In genomic region chr12:69324797-69325466, GRCh38 we compare ENCODE assay signal across 12 cellular contexts. TPM values are rescaled to one million over a fixed set of nuclear protein-coding genes. Genes with fewer than 3 reads are reported as not detected.
DNase-seq lines count a peak whose midpoint lies in the region; ATAC-seq and TF ChIP-seq lines count a peak whose summit lies in the region.
"Had no signal": no experiment of that assay in that cellular context is flagged by ENCODE, and none has a peak within 500 bp of the region (broad histone marks: within the 10 kb centered on the region; RNA-seq: fewer than 3 reads in every experiment).

No MANE protein-coding gene starts in this region.

- POLR2A ChIA-PET in activated CD8-positive, alpha-beta T cell treated with anti-CD3 and anti-CD28 coated beads for 36 hours (lab: Charles Lee), result interaction anchor here (0.5 kb wide), 1 partner anchor 32 kb away, joined by 3 read pairs; no protein-coding TSS in a partner anchor

- H2AFZ ChIP-seq in GM23338, result no peak overlapping the region

- H3K9me3 ChIP-seq in colonic mucosa, result no peaks in the 10 kb centered on the region
- no peaks in the 10 kb centered on the region for H3K9me3 ChIP-seq in prostate gland

- H3K27ac Mint-ChIP-seq in activated CD8-positive, alpha-beta T cell treated with anti-CD3 and anti-CD28 coated beads for 36 hours, result no peak overlapping the region
- no peak overlapping the region for H3K27ac Mint-ChIP-seq in GM23338

- H3K4me2 ChIP-seq in GM23338, result no peak overlapping the region

- no peaks in the 10 kb centered on the region for H3K36me3 Mint-ChIP-seq in activated CD8-positive, alpha-beta T cell treated with anti-CD3 and anti-CD28 coated beads for 36 hours (ENCODE audit: low read depth)
- H3K36me3 Mint-ChIP-seq in GM23338 (ENCODE audit: low read depth), result peaks cover 2% of the 10 kb centered on the region; the same call in 2 of the 3 replicates

- peaks cover 21% of the 10 kb centered on the region for H3K4me1 Mint-ChIP-seq in activated CD8-positive, alpha-beta T cell treated with anti-CD3 and anti-CD28 coated beads for 36 hours (ENCODE audit: low read depth)
- peaks cover 38% of the 10 kb centered on the region for H3K4me1 Mint-ChIP-seq in GM23338

- no peak overlapping the region for H3K9ac ChIP-seq in colonic mucosa (ENCODE audit: low read depth in 2 of 2, low read length in 2 of 2)

- H3K4me3 ChIP-seq in colonic mucosa (no peak overlapping the region), GM23338 (no peak overlapping the region), prostate gland (no peak overlapping the region)

- no peak for DNase-seq in activated CD8-positive, alpha-beta T cell treated with anti-CD3 and anti-CD28 coated beads for 36 hours
- DNase-seq in SK-N-DZ (ENCODE audit: low spot score), result no peak
- DNase-seq in colonic mucosa, result no peak
- no peak for DNase-seq in GM23338 (ENCODE audit: low spot score)
- DNase-seq in prostate gland (ENCODE audit: low spot score), result no peak
- DNase-seq: COR-L47; foreskin melanocyte; NCI-H774; stimulated activated CD4-positive, alpha-beta T cell treated with anti-CD3 and anti-CD28 coated beads, Interleukin-1b, Interleukin-23, amount 100 ng/mL, for 48 hours had no signal

- H3K4me3 Mint-ChIP-seq in activated CD8-positive, alpha-beta T cell treated with anti-CD3 and anti-CD28 coated beads for 36 hours, result no peak overlapping the region
- no peak overlapping the region for H3K4me3 Mint-ChIP-seq in GM23338

- TF ChIP-seq CTCF in activated CD8-positive, alpha-beta T cell treated with anti-CD3 and anti-CD28 coated beads for 36 hours (IDR thresholded peaks at IDR 0.05), result no peak
- TF ChIP-seq CTCF in colonic mucosa (IDR thresholded peaks at IDR 0.05) (no peak), GM23338 (conservative IDR thresholded peaks at IDR 0.05; ENCODE audit: low read depth in 2 of 2) (no peak), prostate gland (IDR thresholded peaks at IDR 0.05) (no peak)

- H3K27me3 ChIP-seq in colonic mucosa (no peaks in the 10 kb centered on the region), GM23338 (ENCODE audit: insufficient read depth) (no peaks in the 10 kb centered on the region), prostate gland (replicated peaks; ENCODE audit: insufficient read depth) (no peaks in the 10 kb centered on the region)

- H3K27ac ChIP-seq in colonic mucosa (no peak overlapping the region), GM23338 (ENCODE audit: low read depth) (no peak overlapping the region), prostate gland (no peak overlapping the region)

- H3F3A ChIP-seq in GM23338 (replicated peaks; ENCODE audit: low read depth), result no peaks in the 10 kb centered on the region

- H3K36me3 ChIP-seq in colonic mucosa (no peaks in the 10 kb centered on the region), GM23338 (ENCODE audit: insufficient read depth) (no peaks in the 10 kb centered on the region), prostate gland (no peaks in the 10 kb centered on the region)

- no peaks in the 10 kb centered on the region for H3K9me3 Mint-ChIP-seq in activated CD8-positive, alpha-beta T cell treated with anti-CD3 and anti-CD28 coated beads for 36 hours
- H3K9me3 Mint-ChIP-seq in GM23338, result peaks cover 8% of the 10 kb centered on the region; the same call in 2 of the 3 replicates

- 87% methylated on average over 2 of the region's 2 CpGs for WGBS in prostate gland

- ATAC-seq in GM18505 (IDR thresholded peaks at IDR 0.05; ENCODE audit: unreplicated experiment) (peak; percentile 100), GM21526 (IDR thresholded peaks at IDR 0.05; ENCODE audit: low FRiP score, unreplicated experiment) (peak; percentile 89), HG03280 (IDR thresholded peaks at IDR 0.05; ENCODE audit: unreplicated experiment) (peak; percentile 85), GM23338 (no peak)
- peak; percentile 35 for ATAC-seq in activated CD8-positive, alpha-beta T cell treated with anti-CD3 and anti-CD28 coated beads for 36 hours

- TF ChIP-seq POLR2A in GM18505 (IDR thresholded peaks at IDR 0.05; ENCODE audit: borderline replicate concordance, extremely low read depth, insufficient read depth, insufficient read length) (no peak), prostate gland (IDR thresholded peaks at IDR 0.05) (no peak)

- no peaks in the 10 kb centered on the region for H4K20me1 ChIP-seq in GM23338 (replicated peaks; ENCODE audit: insufficient read depth)

- CTCF ChIA-PET in activated CD8-positive, alpha-beta T cell treated with anti-CD3 and anti-CD28 coated beads for 36 hours (lab: Charles Lee), result interaction anchor here (1.8 kb wide), 1 partner anchor 34 kb away, joined by 6 read pairs; no protein-coding TSS in a partner anchor

- H3K79me2 ChIP-seq in GM23338 (replicated peaks; ENCODE audit: insufficient read depth), result no peaks in the 10 kb centered on the region

- peaks cover 3% of the 10 kb centered on the region; the same call in 1 of the 2 replicates for H3K9me2 ChIP-seq in GM23338 (ENCODE audit: insufficient read depth)

- H3K4me1 ChIP-seq in colonic mucosa (no peaks in the 10 kb centered on the region), GM23338 (ENCODE audit: insufficient read depth) (peaks cover 20% of the 10 kb centered on the region), prostate gland (replicated peaks) (no peaks in the 10 kb centered on the region)

- peaks cover 1% of the 10 kb centered on the region for H3K27me3 Mint-ChIP-seq in activated CD8-positive, alpha-beta T cell treated with anti-CD3 and anti-CD28 coated beads for 36 hours
- H3K27me3 Mint-ChIP-seq in GM23338 (ENCODE audit: insufficient read depth, low read depth, poor library complexity), result no peaks in the 10 kb centered on the region

- intact Hi-C loops in activated CD8-positive, alpha-beta T cell treated with anti-CD3 and anti-CD28 coated beads for 36 hours (cut with micrococcal nuclease), result no loop called here
- intact Hi-C loops in colonic mucosa (cut with DNase I) (no loop called here), prostate gland (cut with DNase I) (no loop called here)

TF ChIP-seq in GM23338, 12 proteins besides CTCF, POLR2A, EP300 and RAD21 (continues in another document):
- TF ChIP-seq ZNF331 (CRISPR knock-in tag; IDR thresholded peaks at IDR 0.05; ENCODE audit: low read depth), result no peak
- TF ChIP-seq CREB1 (CRISPR knock-in tag; IDR thresholded peaks at IDR 0.05; ENCODE audit: low read depth), result no peak
- TF ChIP-seq REST (IDR thresholded peaks at IDR 0.05; ENCODE audit: unreplicated experiment), result no peak
- no peak for TF ChIP-seq EZH2 (IDR thresholded peaks at IDR 0.05; ENCODE audit: low read depth, unreplicated experiment)
- no peak for TF ChIP-seq NANOG (IDR thresholded peaks at IDR 0.05; ENCODE audit: borderline replicate concordance)

RNA-seq across cellular contexts. Expression of gene LYZ, which starts 23.2 kb away (rescaled TPM):
- not detected for total RNA-seq in activated CD8-positive, alpha-beta T cell treated with anti-CD3 and anti-CD28 coated beads for 36 hours
- 0.80 TPM in 1 of 2 replicates, not detected in the other for polyA plus RNA-seq in SK-N-DZ (2014; cell fraction: cytosol; rRNA removed)
- polyA plus RNA-seq in SK-N-DZ (2014; cell fraction: nucleus; rRNA removed), result 0.67 TPM in 1 of 2 replicates, not detected in the other
- total RNA-seq in colonic mucosa (100 to 1,000 TPM in 1 of 2 donors, 10 to 100 TPM in 1; 20.6 to 162 TPM), prostate gland (10 to 100 TPM; 26.6 to 27.3 TPM)
- not detected in 2 replicates for total RNA-seq in GM23338 (2014; rRNA removed; shearing (Covaris generic))
- 0.16 TPM in 1 of 2 replicates, not detected in the other for polyA plus RNA-seq in GM23338 (2016; fragmentation: Nextera tagmentation; extraction: Ambion mirVana)

RNA-seq across cellular contexts. Expression of gene YEATS4, which starts 34.6 kb away (rescaled TPM):
- 10 to 100 TPM; 54.0 to 60.9 TPM for total RNA-seq in activated CD8-positive, alpha-beta T cell treated with anti-CD3 and anti-CD28 coated beads for 36 hours
- polyA plus RNA-seq in SK-N-DZ (2014; cell fraction: cytosol; rRNA removed), result 75.6 and 163 TPM in 2 replicates
- polyA plus RNA-seq in SK-N-DZ (2014; cell fraction: nucleus; rRNA removed), result 67.5 and 93.0 TPM in 2 replicates
- total RNA-seq in colonic mucosa (10 to 100 TPM; 16.4 to 18.2 TPM), prostate gland (10 to 100 TPM; 29.0 to 57.4 TPM)
- total RNA-seq in GM23338 (2014; rRNA removed; shearing (Covaris generic)), result 82.5 and 90.5 TPM in 2 replicates
- polyA plus RNA-seq in GM23338 (2016; fragmentation: Nextera tagmentation; extraction: Ambion mirVana), result 64.4 and 64.7 TPM in 2 replicates

Comparison
In these comparisons a context has a peak if more than half of its experiments do, and no peak if none do; other contexts are left out.
1. RNA of gene LYZ, which starts 23.2 kb away (total RNA-seq): 20.6 to 162 TPM in colonic mucosa and 26.6 to 27.3 TPM in prostate gland; not detected in activated CD8-positive, alpha-beta T cell treated with anti-CD3 and anti-CD28 coated beads for 36 hours and not detected in GM23338; every median in the first group is over 10 times any median in the second.